In the genomic region with DNA sequence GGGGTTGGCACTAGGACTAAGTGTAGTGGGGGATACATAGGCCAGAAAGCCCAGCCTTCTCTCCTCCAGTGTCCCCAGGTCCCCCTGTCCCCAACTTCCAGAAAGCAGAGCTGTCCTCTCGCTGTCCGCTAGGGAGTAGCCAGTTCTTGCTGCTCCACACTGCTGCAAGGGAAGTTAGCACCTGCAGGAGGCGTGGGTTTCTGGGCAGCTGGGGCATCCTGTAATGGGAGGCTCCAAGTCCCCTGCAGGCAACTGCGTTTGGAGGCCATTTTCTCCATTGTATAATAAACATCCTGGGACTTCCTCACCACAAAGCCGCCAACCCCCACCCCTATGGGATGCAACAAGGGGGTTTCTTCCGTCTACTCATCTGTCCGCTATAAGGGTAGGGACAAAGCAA, we compare ENCODE assay signal across 8 cellular contexts. TPM values are rescaled to one million over a fixed set of nuclear protein-coding genes. Genes with fewer than 3 reads are reported as not detected.
DNase-seq lines count a peak whose midpoint lies in the region; ATAC-seq and TF ChIP-seq lines count a peak whose summit lies in the region.

No MANE protein-coding gene starts in this region.

- no peak for TF ChIP-seq EP300 in tibial nerve (IDR thresholded peaks at IDR 0.05)

- intact Hi-C loops in prostate gland (cut with DNase I), result no loop called here

- WGBS in prostate gland, result 49% methylated on average over 7 of the region's 7 CpGs
- WGBS in tibial nerve, 2 donors, result 33 to 48% methylated on average over 7 of the region's 7 CpGs

- H3K4me3 ChIP-seq in prostate gland (no peak overlapping the region), tibial nerve (no peak overlapping the region)

- TF ChIP-seq POLR2A in prostate gland (IDR thresholded peaks at IDR 0.05), result no peak
- TF ChIP-seq POLR2A in tibial nerve (IDR thresholded peaks at IDR 0.05), result no peak

- TF ChIP-seq CTCF in prostate gland (IDR thresholded peaks at IDR 0.05) (no peak), tibial nerve (IDR thresholded peaks at IDR 0.05) (no peak)

- H3K27ac ChIP-seq in prostate gland (no peak overlapping the region), tibial nerve (no peak overlapping the region)

- H3K9me3 ChIP-seq in prostate gland (no peaks in the 10 kb centered on the region), tibial nerve (no peaks in the 10 kb centered on the region)

- H3K36me3 ChIP-seq in prostate gland, result no peaks in the 10 kb centered on the region
- peaks cover 0 to 3% (median 0%) of the 10 kb centered on the region in 3 donors for H3K36me3 ChIP-seq in tibial nerve

- ATAC-seq in GM21529 (IDR thresholded peaks at IDR 0.05; ENCODE audit: unreplicated experiment) (no peak), GM21786 (IDR thresholded peaks at IDR 0.05; ENCODE audit: unreplicated experiment) (no peak)

- H3K27me3 ChIP-seq in prostate gland (replicated peaks; ENCODE audit: insufficient read depth), result no peaks in the 10 kb centered on the region
- H3K27me3 ChIP-seq in tibial nerve, result peaks cover 0 to 51% of the 10 kb centered on the region in 2 donors

- H3K4me1 ChIP-seq in prostate gland (replicated peaks), result peaks cover 3% of the 10 kb centered on the region
- H3K4me1 ChIP-seq in tibial nerve, result peaks cover 0 to 27% (median 16%) of the 10 kb centered on the region in 4 donors

- peak; percentile 10 for DNase-seq in stimulated activated CD4-positive, alpha-beta T cell treated with anti-CD3 and anti-CD28 coated beads, Interleukin-15, amount 100 ng/mL, for 24 hours
- no peak for DNase-seq in stimulated activated CD4-positive, alpha-beta T cell treated with anti-CD3 and anti-CD28 coated beads, Interleukin-2, amount 100 ng/mL, for 48 hours
- DNase-seq in SK-N-DZ (ENCODE audit: low spot score) (peak; percentile 90), iPS DF 4.7 (ENCODE audit: extremely low read depth, low spot score) (peak; percentile 68), prostate gland (ENCODE audit: low spot score) (no peak), tibial nerve (ENCODE audit: low spot score in 2 of 2) (no peak)

RNA-seq across cellular contexts. Expression of gene RPRML, which starts 1.7 kb away (rescaled TPM):
- polyA plus RNA-seq in SK-N-DZ (2014; cell fraction: cytosol; rRNA removed), result 2.4 and 3.2 TPM in 2 replicates
- polyA plus RNA-seq in SK-N-DZ (2014; cell fraction: nucleus; rRNA removed), result 0.27 and 0.73 TPM in 2 replicates
- total RNA-seq in prostate gland (1 to 10 TPM in 1 of 2 donors, not detected in 1; 2.2 TPM), tibial nerve (under 1 TPM in 1 of 4 donors, not detected in 3; 0.59 TPM)

RNA-seq across cellular contexts. Expression of gene GOSR2, which starts 54.4 kb away (rescaled TPM):
- polyA plus RNA-seq in SK-N-DZ (2014; cell fraction: cytosol; rRNA removed), result 33.7 and 42.8 TPM in 2 replicates
- polyA plus RNA-seq in SK-N-DZ (2014; cell fraction: nucleus; rRNA removed), result 28.2 and 39.0 TPM in 2 replicates
- 10 to 100 TPM; 40.0 to 61.4 TPM for total RNA-seq in prostate gland
- 10 to 100 TPM; 39.3 to 52.6 (median 48.1) TPM for total RNA-seq in tibial nerve

Comparison
In these comparisons a context has a peak if more than half of its experiments do, and no peak if none do; other contexts are left out.
1. DNase-seq: peak in stimulated activated CD4-positive, alpha-beta T cell treated with anti-CD3 and anti-CD28 coated beads, Interleukin-15, amount 100 ng/mL, for 24 hours (single experiment), SK-N-DZ (single experiment) and iPS DF 4.7 (single experiment); none in stimulated activated CD4-positive, alpha-beta T cell treated with anti-CD3 and anti-CD28 coated beads, Interleukin-2, amount 100 ng/mL, for 48 hours (0 of 2), prostate gland (single experiment) and tibial nerve (0 of 2).